8 cellular contexts compared by ENCODE assay signal in the genomic region with DNA sequence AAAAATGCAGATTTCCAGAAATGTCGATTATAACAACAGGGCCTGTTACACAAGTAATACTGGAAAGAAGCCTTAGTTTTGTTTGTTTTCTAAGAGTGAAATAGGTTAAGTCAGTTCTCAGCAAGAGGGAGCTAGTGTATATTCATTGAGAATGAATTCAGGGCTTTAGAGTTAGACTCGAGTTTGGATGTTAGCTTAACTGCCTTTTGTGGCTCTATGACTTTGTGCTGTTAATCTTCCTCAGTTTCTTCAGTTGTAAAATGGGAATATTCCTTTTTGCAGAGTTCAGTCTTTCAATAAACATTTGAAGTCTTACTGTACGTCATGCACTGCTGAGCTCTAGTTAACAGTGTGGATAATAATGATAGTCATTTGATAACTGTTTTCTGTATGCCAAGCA. TPM values are rescaled to one million over a fixed set of nuclear protein-coding genes. Genes with fewer than 3 reads are reported as not detected.
A peak's percentile ranks its signal among the peaks of the same experiment; 100 is the strongest.
DNase-seq lines count a peak whose midpoint lies in the region; ATAC-seq and TF ChIP-seq lines count a peak whose summit lies in the region.

No MANE protein-coding gene starts in this region.

- peak overlapping the region; percentile 83 for H3K27ac ChIP-seq in mesodermal cell (ENCODE audit: low read depth, low read length, severe bottlenecking)

- H3K27me3 ChIP-seq in GM06990 (replicated peaks; ENCODE audit: control insufficient read depth, insufficient read depth, low read length) = no peaks in the 10 kb centered on the region

- peaks cover 25% of the 10 kb centered on the region for H3K4me1 ChIP-seq in mesodermal cell (ENCODE audit: control insufficient read depth, insufficient read depth, low read length, poor library complexity, severe bottlenecking)

- H3K4me3 ChIP-seq in GM06990 (replicated peaks; ENCODE audit: low read depth, low read length) (peak overlapping the region; percentile 97), cardiac fibroblast (replicated peaks in 1 of 2; ENCODE audit: low read depth in 2 of 2, low read length in 2 of 2) (peak overlapping the region; percentile 69 to 74), mesodermal cell (ENCODE audit: extremely low read depth, insufficient read depth, low read length, poor library complexity, severe bottlenecking) (peak overlapping the region; percentile 82)

- H3K36me3 ChIP-seq in GM06990 (ENCODE audit: control insufficient read depth, insufficient read depth, low read length) = no peaks in the 10 kb centered on the region; the same call in 1 of the 2 replicates
- H3K36me3 ChIP-seq in mesodermal cell (ENCODE audit: control insufficient read depth, insufficient read depth, low read length) = peaks cover 4% of the 10 kb centered on the region

- H3K9me3 ChIP-seq in mesodermal cell (ENCODE audit: control insufficient read depth, low read length) = no peaks in the 10 kb centered on the region

- DNase-seq in GM06990 (ENCODE audit: extremely low read depth, insufficient read length) (no peak), MV-4-11 (lab: John Stamatoyannopoulos, UW) (peak; percentile 27), cardiac fibroblast (ENCODE audit: low read depth in 2 of 2) (peak; percentile 50 to 53), LoVo (ENCODE audit: low spot score) (no peak)

- ATAC-seq in HG03457 (IDR thresholded peaks at IDR 0.05; ENCODE audit: unreplicated experiment) (no peak), HG03196 (IDR thresholded peaks at IDR 0.05; ENCODE audit: unreplicated experiment) (no peak), GM21447 (IDR thresholded peaks at IDR 0.05; ENCODE audit: unreplicated experiment) (no peak)

- 0% methylated on average over 2 of the region's 3 CpGs; no CpG with 5 or more reads in 1 of the 2 experiments for WGBS in mesodermal cell (ENCODE audit: insufficient coverage in 2 of 2), 2 experiments

- TF ChIP-seq CTCF in GM06990 (IDR thresholded peaks at IDR 0.05; ENCODE audit: insufficient read depth, low read length, poor library complexity, severe bottlenecking) (no peak), cardiac fibroblast (IDR thresholded peaks at IDR 0.05; ENCODE audit: low read depth, low read length) (no peak)

RNA-seq across cellular contexts. Expression of a gene that starts 1.0 kb away (rescaled TPM):
- polyA plus RNA-seq in mesodermal cell (2013, experiment 1 of 2) = 155 TPM
- polyA plus RNA-seq in mesodermal cell (2013, experiment 2 of 2) = 177 TPM

RNA-seq across cellular contexts. Expression of a gene that starts 33.1 kb away (rescaled TPM):
- polyA plus RNA-seq in mesodermal cell (2013, experiment 1 of 2) = 17.0 TPM
- 15.5 TPM for polyA plus RNA-seq in mesodermal cell (2013, experiment 2 of 2)

Comparison
In these comparisons a context has a peak if more than half of its experiments do, and no peak if none do; other contexts are left out.
1. DNase-seq: peak in MV-4-11 (single experiment) and cardiac fibroblast (2 of 2); none in GM06990 (single experiment) and LoVo (single experiment).
2. Peak in every context shown above with its lines, with median percentiles within 50 percentile points of each other: H3K4me3 ChIP-seq.